In the genomic region with DNA sequence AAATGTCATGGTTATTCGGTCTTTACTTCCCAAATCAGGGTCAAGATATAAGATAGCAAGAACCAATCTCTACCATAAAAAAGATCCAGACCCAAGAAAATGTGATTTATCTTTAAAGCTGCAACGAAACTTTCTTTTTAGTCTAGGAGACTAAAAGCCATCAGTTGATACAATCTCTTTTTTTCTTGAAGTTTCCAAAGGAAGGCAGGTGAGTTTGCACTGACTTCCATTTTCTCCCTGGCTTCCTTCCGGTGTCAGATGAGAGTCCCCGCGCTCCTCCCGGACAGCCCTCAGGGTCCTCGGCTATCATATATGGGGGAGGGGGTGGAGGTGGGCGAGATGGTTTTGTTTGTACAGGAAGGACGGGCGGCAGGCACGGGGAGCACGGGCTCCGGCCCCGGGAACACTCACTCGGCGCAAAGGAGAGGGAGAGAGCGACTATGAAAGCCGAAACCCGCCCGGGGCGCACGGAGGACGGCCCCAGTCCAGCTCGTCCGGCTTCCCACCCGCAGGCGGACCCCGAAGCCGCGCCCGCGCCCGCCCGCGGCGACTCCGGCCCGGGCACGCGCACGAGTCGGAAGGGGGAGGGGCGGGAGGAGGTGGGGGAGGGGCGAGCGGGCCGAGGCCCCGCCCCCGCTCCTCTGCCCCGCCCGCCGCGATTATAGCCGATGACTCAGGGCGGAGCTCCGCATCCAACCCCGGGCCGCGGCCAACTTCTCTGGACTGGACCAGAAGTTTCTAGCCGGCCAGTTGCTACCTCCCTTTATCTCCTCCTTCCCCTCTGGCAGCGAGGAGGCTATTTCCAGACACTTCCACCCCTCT, we compare ENCODE assay signal across 1 cellular context.
TF ChIP-seq lines count a peak whose summit lies in the region.

A gene (plus strand): TSS at position 689 of the 822 bp plus-strand sequence. CDS start 296 bp downstream, outside the sequence.

TF ChIP-seq in HepG2, 621 proteins besides CTCF, POLR2A, EP300 and RAD21 (continued from another document and continues in another):
- TF ChIP-seq, protein P1, sequence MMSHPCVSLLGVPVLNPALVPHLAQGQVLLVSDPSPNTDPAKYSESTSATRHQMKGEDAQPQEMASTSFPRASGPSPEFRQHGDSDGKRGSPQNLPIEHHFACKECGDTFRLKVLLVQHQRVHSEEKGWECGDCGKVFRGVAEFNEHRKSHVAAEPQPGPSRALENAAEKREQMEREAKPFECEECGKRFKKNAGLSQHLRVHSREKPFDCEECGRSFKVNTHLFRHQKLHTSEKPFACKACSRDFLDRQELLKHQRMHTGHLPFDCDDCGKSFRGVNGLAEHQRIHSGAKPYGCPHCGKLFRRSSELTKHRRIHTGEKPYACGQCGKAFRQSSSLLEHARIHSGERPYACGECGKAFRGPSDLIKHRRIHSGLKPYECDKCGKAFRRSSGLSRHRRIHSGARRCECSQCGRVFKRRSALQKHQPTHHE (CRISPR knock-in tag; IDR thresholded peaks at IDR 0.05; ENCODE audit: borderline replicate concordance): peak; percentile 53; the same call in 1 of the 2 replicates
- peak; percentile 86; the same call in 1 of the 2 replicates for TF ChIP-seq ZSCAN20 (CRISPR knock-in tag; IDR thresholded peaks at IDR 0.05; ENCODE audit: borderline replicate concordance)
- peak; percentile 46; the same call in 1 of the 2 replicates for TF ChIP-seq HDAC1 (CRISPR knock-in tag; IDR thresholded peaks at IDR 0.05)
- TF ChIP-seq PRMT3 (CRISPR knock-in tag; IDR thresholded peaks at IDR 0.05; ENCODE audit: borderline replicate concordance, low read depth): no peak
- TF ChIP-seq ARHGAP35 (CRISPR knock-in tag; IDR thresholded peaks at IDR 0.05; ENCODE audit: borderline replicate concordance): no peak
- peak; percentile 30; the same call in 1 of the 2 replicates for TF ChIP-seq ZNF367 (CRISPR knock-in tag; IDR thresholded peaks at IDR 0.05; ENCODE audit: borderline replicate concordance)
- no peak for TF ChIP-seq ZFAT (CRISPR knock-in tag; conservative IDR thresholded peaks at IDR 0.05)
- 0 out of 2 replicates have a peak, but pooled peaks have one; percentile 34 for TF ChIP-seq ZFX (CRISPR knock-in tag; IDR thresholded peaks at IDR 0.05; ENCODE audit: low read depth)
- TF ChIP-seq, protein P2, sequence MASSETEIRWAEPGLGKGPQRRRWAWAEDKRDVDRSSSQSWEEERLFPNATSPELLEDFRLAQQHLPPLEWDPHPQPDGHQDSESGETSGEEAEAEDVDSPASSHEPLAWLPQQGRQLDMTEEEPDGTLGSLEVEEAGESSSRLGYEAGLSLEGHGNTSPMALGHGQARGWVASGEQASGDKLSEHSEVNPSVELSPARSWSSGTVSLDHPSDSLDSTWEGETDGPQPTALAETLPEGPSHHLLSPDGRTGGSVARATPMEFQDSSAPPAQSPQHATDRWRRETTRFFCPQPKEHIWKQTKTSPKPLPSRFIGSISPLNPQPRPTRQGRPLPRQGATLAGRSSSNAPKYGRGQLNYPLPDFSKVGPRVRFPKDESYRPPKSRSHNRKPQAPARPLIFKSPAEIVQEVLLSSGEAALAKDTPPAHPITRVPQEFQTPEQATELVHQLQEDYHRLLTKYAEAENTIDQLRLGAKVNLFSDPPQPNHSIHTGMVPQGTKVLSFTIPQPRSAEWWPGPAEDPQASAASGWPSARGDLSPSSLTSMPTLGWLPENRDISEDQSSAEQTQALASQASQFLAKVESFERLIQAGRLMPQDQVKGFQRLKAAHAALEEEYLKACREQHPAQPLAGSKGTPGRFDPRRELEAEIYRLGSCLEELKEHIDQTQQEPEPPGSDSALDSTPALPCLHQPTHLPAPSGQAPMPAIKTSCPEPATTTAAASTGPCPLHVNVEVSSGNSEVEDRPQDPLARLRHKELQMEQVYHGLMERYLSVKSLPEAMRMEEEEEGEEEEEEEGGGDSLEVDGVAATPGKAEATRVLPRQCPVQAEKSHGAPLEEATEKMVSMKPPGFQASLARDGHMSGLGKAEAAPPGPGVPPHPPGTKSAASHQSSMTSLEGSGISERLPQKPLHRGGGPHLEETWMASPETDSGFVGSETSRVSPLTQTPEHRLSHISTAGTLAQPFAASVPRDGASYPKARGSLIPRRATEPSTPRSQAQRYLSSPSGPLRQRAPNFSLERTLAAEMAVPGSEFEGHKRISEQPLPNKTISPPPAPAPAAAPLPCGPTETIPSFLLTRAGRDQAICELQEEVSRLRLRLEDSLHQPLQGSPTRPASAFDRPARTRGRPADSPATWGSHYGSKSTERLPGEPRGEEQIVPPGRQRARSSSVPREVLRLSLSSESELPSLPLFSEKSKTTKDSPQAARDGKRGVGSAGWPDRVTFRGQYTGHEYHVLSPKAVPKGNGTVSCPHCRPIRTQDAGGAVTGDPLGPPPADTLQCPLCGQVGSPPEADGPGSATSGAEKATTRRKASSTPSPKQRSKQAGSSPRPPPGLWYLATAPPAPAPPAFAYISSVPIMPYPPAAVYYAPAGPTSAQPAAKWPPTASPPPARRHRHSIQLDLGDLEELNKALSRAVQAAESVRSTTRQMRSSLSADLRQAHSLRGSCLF (CRISPR knock-in tag; IDR thresholded peaks at IDR 0.05; ENCODE audit: borderline replicate concordance): 0 out of 2 replicates have a peak, but pooled peaks have one; percentile 58
- TF ChIP-seq, protein P3, sequence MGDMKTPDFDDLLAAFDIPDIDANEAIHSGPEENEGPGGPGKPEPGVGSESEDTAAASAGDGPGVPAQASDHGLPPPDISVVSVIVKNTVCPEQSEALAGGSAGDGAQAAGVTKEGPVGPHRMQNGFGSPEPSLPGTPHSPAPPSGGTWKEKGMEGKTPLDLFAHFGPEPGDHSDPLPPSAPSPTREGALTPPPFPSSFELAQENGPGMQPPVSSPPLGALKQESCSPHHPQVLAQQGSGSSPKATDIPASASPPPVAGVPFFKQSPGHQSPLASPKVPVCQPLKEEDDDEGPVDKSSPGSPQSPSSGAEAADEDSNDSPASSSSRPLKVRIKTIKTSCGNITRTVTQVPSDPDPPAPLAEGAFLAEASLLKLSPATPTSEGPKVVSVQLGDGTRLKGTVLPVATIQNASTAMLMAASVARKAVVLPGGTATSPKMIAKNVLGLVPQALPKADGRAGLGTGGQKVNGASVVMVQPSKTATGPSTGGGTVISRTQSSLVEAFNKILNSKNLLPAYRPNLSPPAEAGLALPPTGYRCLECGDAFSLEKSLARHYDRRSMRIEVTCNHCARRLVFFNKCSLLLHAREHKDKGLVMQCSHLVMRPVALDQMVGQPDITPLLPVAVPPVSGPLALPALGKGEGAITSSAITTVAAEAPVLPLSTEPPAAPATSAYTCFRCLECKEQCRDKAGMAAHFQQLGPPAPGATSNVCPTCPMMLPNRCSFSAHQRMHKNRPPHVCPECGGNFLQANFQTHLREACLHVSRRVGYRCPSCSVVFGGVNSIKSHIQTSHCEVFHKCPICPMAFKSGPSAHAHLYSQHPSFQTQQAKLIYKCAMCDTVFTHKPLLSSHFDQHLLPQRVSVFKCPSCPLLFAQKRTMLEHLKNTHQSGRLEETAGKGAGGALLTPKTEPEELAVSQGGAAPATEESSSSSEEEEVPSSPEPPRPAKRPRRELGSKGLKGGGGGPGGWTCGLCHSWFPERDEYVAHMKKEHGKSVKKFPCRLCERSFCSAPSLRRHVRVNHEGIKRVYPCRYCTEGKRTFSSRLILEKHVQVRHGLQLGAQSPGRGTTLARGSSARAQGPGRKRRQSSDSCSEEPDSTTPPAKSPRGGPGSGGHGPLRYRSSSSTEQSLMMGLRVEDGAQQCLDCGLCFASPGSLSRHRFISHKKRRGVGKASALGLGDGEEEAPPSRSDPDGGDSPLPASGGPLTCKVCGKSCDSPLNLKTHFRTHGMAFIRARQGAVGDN (CRISPR knock-in tag; IDR thresholded peaks at IDR 0.05): peak; percentile 80
- TF ChIP-seq CHD2 (IDR thresholded peaks at IDR 0.05; ENCODE audit: low read depth, low read length): peak; percentile 76; the same call in 1 of the 2 replicates
- no peak for TF ChIP-seq ZNF879 (CRISPR knock-in tag; IDR thresholded peaks at IDR 0.05)
- TF ChIP-seq SRY (CRISPR knock-in tag; IDR thresholded peaks at IDR 0.05): 0 out of 2 replicates have a peak, but pooled peaks have one; percentile 9
- TF ChIP-seq CBFB (CRISPR knock-in tag; IDR thresholded peaks at IDR 0.05): 0 out of 2 replicates have a peak, but pooled peaks have one; percentile 21
- TF ChIP-seq REPIN1 (CRISPR knock-in tag; IDR thresholded peaks at IDR 0.05; ENCODE audit: borderline replicate concordance, low read depth): 0 out of 2 replicates have a peak, but pooled peaks have one; percentile 31
- no peak for TF ChIP-seq ATF1 (CRISPR knock-in tag; IDR thresholded peaks at IDR 0.05)
- TF ChIP-seq PHF8 (CRISPR knock-in tag; IDR thresholded peaks at IDR 0.05): peak; percentile 61; the same call in 1 of the 2 replicates
- TF ChIP-seq ZNF431 (CRISPR knock-in tag; IDR thresholded peaks at IDR 0.05; ENCODE audit: borderline replicate concordance, low read depth): peak; percentile 29; the same call in 1 of the 2 replicates
- TF ChIP-seq, protein P4, sequence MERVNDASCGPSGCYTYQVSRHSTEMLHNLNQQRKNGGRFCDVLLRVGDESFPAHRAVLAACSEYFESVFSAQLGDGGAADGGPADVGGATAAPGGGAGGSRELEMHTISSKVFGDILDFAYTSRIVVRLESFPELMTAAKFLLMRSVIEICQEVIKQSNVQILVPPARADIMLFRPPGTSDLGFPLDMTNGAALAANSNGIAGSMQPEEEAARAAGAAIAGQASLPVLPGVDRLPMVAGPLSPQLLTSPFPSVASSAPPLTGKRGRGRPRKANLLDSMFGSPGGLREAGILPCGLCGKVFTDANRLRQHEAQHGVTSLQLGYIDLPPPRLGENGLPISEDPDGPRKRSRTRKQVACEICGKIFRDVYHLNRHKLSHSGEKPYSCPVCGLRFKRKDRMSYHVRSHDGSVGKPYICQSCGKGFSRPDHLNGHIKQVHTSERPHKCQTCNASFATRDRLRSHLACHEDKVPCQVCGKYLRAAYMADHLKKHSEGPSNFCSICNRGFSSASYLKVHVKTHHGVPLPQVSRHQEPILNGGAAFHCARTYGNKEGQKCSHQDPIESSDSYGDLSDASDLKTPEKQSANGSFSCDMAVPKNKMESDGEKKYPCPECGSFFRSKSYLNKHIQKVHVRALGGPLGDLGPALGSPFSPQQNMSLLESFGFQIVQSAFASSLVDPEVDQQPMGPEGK (CRISPR knock-in tag; IDR thresholded peaks at IDR 0.05): 0 out of 2 replicates have a peak, but pooled peaks have one; percentile 7
- TF ChIP-seq, protein P5, sequence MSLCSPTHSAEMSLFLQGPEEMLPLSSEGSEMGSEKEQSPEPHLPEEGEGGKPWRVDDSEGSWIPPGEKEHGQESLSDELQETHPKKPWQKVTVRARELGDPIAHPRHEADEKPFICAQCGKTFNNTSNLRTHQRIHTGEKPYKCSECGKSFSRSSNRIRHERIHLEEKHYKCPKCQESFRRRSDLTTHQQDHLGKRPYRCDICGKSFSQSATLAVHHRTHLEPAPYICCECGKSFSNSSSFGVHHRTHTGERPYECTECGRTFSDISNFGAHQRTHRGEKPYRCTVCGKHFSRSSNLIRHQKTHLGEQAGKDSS (CRISPR knock-in tag; IDR thresholded peaks at IDR 0.05; ENCODE audit: borderline replicate concordance, low read depth): 0 out of 2 replicates have a peak, but pooled peaks have one; percentile 17
- TF ChIP-seq THAP11 (CRISPR knock-in tag; IDR thresholded peaks at IDR 0.05): peak; percentile 45; the same call in 1 of the 2 replicates
- peak; percentile 52; the same call in 1 of the 2 replicates for TF ChIP-seq KDM5B (CRISPR knock-in tag; IDR thresholded peaks at IDR 0.05; ENCODE audit: borderline replicate concordance)
- TF ChIP-seq ZNF224 (CRISPR knock-in tag; IDR thresholded peaks at IDR 0.05): 0 out of 2 replicates have a peak, but pooled peaks have one; percentile 31
- TF ChIP-seq GATA4 (IDR thresholded peaks at IDR 0.05; ENCODE audit: borderline replicate concordance, low read depth): peak; percentile 76; the same call in 1 of the 2 replicates
- TF ChIP-seq, protein P6, sequence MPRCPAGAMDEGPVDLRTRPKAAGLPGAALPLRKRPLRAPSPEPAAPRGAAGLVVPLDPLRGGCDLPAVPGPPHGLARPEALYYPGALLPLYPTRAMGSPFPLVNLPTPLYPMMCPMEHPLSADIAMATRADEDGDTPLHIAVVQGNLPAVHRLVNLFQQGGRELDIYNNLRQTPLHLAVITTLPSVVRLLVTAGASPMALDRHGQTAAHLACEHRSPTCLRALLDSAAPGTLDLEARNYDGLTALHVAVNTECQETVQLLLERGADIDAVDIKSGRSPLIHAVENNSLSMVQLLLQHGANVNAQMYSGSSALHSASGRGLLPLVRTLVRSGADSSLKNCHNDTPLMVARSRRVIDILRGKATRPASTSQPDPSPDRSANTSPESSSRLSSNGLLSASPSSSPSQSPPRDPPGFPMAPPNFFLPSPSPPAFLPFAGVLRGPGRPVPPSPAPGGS (CRISPR knock-in tag; IDR thresholded peaks at IDR 0.05): no peak
- TF ChIP-seq REXO4 (CRISPR knock-in tag; IDR thresholded peaks at IDR 0.05; ENCODE audit: borderline replicate concordance): no peak
- TF ChIP-seq ZNF781 (CRISPR knock-in tag; IDR thresholded peaks at IDR 0.05; ENCODE audit: borderline replicate concordance, not compliant biosample characterization): peak; percentile 60
- TF ChIP-seq HES4 (CRISPR knock-in tag; IDR thresholded peaks at IDR 0.05; ENCODE audit: borderline replicate concordance): 0 out of 2 replicates have a peak, but pooled peaks have one; percentile 17
- TF ChIP-seq PRPF4 (IDR thresholded peaks at IDR 0.05; ENCODE audit: low read depth, low read length, poor library complexity, severe bottlenecking): peak; percentile 62
- no peak for TF ChIP-seq TMF1 (CRISPR knock-in tag; IDR thresholded peaks at IDR 0.05; ENCODE audit: low read depth)
- TF ChIP-seq PAWR (CRISPR knock-in tag; IDR thresholded peaks at IDR 0.05; ENCODE audit: borderline replicate concordance): no peak
- 0 out of 2 replicates have a peak, but pooled peaks have one; percentile 23 for TF ChIP-seq KDM2A (CRISPR knock-in tag; IDR thresholded peaks at IDR 0.05; ENCODE audit: borderline replicate concordance, low read depth)
- TF ChIP-seq TAF1 (CRISPR knock-in tag; IDR thresholded peaks at IDR 0.05): peak; percentile 64; the same call in 1 of the 2 replicates
- 0 out of 2 replicates have a peak, but pooled peaks have one; percentile 55 for TF ChIP-seq SALL2 (CRISPR knock-in tag; IDR thresholded peaks at IDR 0.05)
- TF ChIP-seq HMGA1 (CRISPR knock-in tag; conservative IDR thresholded peaks at IDR 0.05): no peak
- peak; percentile 5; the same call in 1 of the 2 replicates for TF ChIP-seq NCOA2 (CRISPR knock-in tag; IDR thresholded peaks at IDR 0.05)
- TF ChIP-seq ZBTB20 (CRISPR knock-in tag; IDR thresholded peaks at IDR 0.05; ENCODE audit: borderline replicate concordance, low read depth): peak; percentile 40; the same call in 1 of the 2 replicates
- TF ChIP-seq MTA1 (CRISPR knock-in tag; IDR thresholded peaks at IDR 0.05; ENCODE audit: borderline replicate concordance): 0 out of 2 replicates have a peak, but pooled peaks have one; percentile 15
- 0 out of 2 replicates have a peak, but pooled peaks have one; percentile 51 for TF ChIP-seq ZNF878 (CRISPR knock-in tag; IDR thresholded peaks at IDR 0.05)
- 0 out of 2 replicates have a peak, but pooled peaks have one; percentile 52 for TF ChIP-seq ZNF205 (CRISPR knock-in tag; IDR thresholded peaks at IDR 0.05)
- no peak for TF ChIP-seq SOX13 (IDR thresholded peaks at IDR 0.05)
- TF ChIP-seq SOX13 (CRISPR knock-in tag; conservative IDR thresholded peaks at IDR 0.05 in 1 of 2, IDR thresholded peaks at IDR 0.05 in 1 of 2): 0 out of 4 replicates have a peak, but pooled peaks of 1 of the 2 experiments have one; percentile 8
- TF ChIP-seq SIN3A (IDR thresholded peaks at IDR 0.05; ENCODE audit: borderline replicate concordance, low read depth, low read length): peak; percentile 86; the same call in 1 of the 2 replicates
- TF ChIP-seq ZNF263 (CRISPR knock-in tag; IDR thresholded peaks at IDR 0.05): peak; percentile 97
- TF ChIP-seq HNRNPL (IDR thresholded peaks at IDR 0.05; ENCODE audit: low read depth, low read length): 0 out of 2 replicates have a peak, but pooled peaks have one; percentile 26
- TF ChIP-seq NBN (conservative IDR thresholded peaks at IDR 0.05): no peak
- TF ChIP-seq RBFOX2 (IDR thresholded peaks at IDR 0.05; ENCODE audit: low read depth, low read length): peak; percentile 83
- peak; percentile 41; the same call in 1 of the 2 replicates for TF ChIP-seq MEF2D (CRISPR knock-in tag; IDR thresholded peaks at IDR 0.05)
